27 cellular contexts compared by ENCODE assay signal in the genomic region with DNA sequence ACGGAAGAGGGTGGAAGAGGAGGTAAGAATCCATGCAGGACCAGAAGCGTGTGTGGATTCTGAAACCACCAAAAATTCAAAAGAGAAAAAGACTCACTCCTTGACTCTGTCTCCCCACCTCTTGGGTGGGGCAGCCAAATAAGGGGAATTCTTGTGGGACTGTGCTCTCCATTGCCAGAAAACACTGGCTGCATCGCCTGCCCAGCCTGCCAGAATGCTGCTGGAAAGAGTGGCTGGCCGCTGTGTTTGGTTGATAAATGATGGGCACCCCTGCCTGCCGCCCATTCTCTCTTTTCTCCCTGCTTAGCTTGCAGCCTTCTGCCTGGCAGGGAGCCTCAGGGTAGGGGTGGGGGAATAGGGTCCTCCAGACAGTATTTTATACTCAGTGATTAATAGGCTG. TPM values are rescaled to one million over a fixed set of nuclear protein-coding genes. Genes with fewer than 3 reads are reported as not detected.
A peak's percentile ranks its signal among the peaks of the same experiment; 100 is the strongest.
DNase-seq lines count a peak whose midpoint lies in the region; ATAC-seq and TF ChIP-seq lines count a peak whose summit lies in the region.
"Had no signal": no experiment of that assay in that cellular context is flagged by ENCODE, and none has a peak within 500 bp of the region (broad histone marks: within the 10 kb centered on the region; RNA-seq: fewer than 3 reads in every experiment).

No MANE protein-coding gene starts in this region.

- H3K4me3 ChIP-seq in aorta (ENCODE audit: low read length in 2 of 2), result no peak overlapping the region
- no peak overlapping the region for H3K4me3 ChIP-seq in mesendoderm (ENCODE audit: low read length)
- H3K4me3 ChIP-seq: K562, lung, SJSA1, smooth muscle cell had no signal

- CTCF ChIA-PET in RWPE1 (lab: Yijun Ruan, JAX), result interaction anchor here (0.7 to 1.4 kb wide), 3 partner anchors 14 to 211 kb away, joined by 3 to 4 read pairs (median 3); no protein-coding TSS in a partner anchor

- H3K4ac ChIP-seq in mesendoderm (ENCODE audit: low read depth, low read length), result no peak overlapping the region

- no peak overlapping the region for H3K4me2 ChIP-seq in mesendoderm (ENCODE audit: low read length)
- H3K4me2 ChIP-seq: smooth muscle cell had no signal

- H4K5ac ChIP-seq in mesendoderm (ENCODE audit: low read length), result no peak overlapping the region

- no peaks in the 10 kb centered on the region for H3K27me3 ChIP-seq in layer of hippocampus (ENCODE audit: control insufficient read depth, insufficient read depth, low read length)
- H3K27me3 ChIP-seq in aorta (ENCODE audit: control insufficient read depth in 1 of 2, insufficient read depth in 2 of 2, low read length in 1 of 2), result no peaks in the 10 kb centered on the region
- no peaks in the 10 kb centered on the region for H3K27me3 ChIP-seq in mesendoderm (ENCODE audit: insufficient read depth, low read length, poor library complexity)
- H3K27me3 ChIP-seq: brain microvascular endothelial cell had no signal

- H3K36me3 Mint-ChIP-seq in activated T-cell treated with anti-CD3 and anti-CD28 coated beads, Interleukin-2, amount 50 U/mL, for 24 hours (ENCODE audit: low read depth), result no peaks in the 10 kb centered on the region
- no peaks in the 10 kb centered on the region for H3K36me3 Mint-ChIP-seq in stimulated activated memory B cell treated with anti-CD40 and anti-IgM and Interleukin-4, amounts not matched to agents 10 μg/mL and 1 μg/mL and 100 μg/mL, for 72 hours
- H3K36me3 Mint-ChIP-seq: activated naive CD8-positive, alpha-beta T cell; naive B cell; WTC11 had no signal

- POLR2A ChIA-PET in RWPE1 (lab: Yijun Ruan, JAX; ENCODE audit: low non-redundant PET), result interaction anchor here (0.6 kb wide), 1 partner anchor 201 kb away, joined by 3 read pairs; no protein-coding TSS in a partner anchor

- no peaks in the 10 kb centered on the region for H3K79me2 ChIP-seq in mesendoderm (ENCODE audit: control insufficient read depth, insufficient read depth, low read length)
- H3K79me2 ChIP-seq: parathyroid adenoma had no signal

- H2AK5ac ChIP-seq in mesendoderm (ENCODE audit: low read length), result no peak overlapping the region

- no peak for TF ChIP-seq CTCF in RWPE1 (conservative IDR thresholded peaks at IDR 0.05; ENCODE audit: low read depth)

- H3K79me1 ChIP-seq in mesendoderm (ENCODE audit: low read length), result no peaks in the 10 kb centered on the region

- H3K27ac ChIP-seq in layer of hippocampus (ENCODE audit: low read depth, low read length) (peak overlapping the region; percentile 16), aorta (ENCODE audit: low read depth in 1 of 2, low read length in 2 of 2) (peak overlapping the region; percentile 49 to 71), mesendoderm (ENCODE audit: low read depth, low read length) (no peak overlapping the region), RWPE1 (no peak overlapping the region)
- H3K27ac ChIP-seq: brain microvascular endothelial cell, parathyroid adenoma, SJSA1 had no signal

- WGBS in aorta, 2 donors, result 6 to 8% methylated on average over 5 of the region's 5 CpGs
- no CpG with 5 or more reads among the region's 5 CpGs for WGBS in mesendoderm (ENCODE audit: extremely low coverage, insufficient coverage, low lambda C conversion rate)

- no peaks in the 10 kb centered on the region for H3K9me3 Mint-ChIP-seq in activated T-cell treated with anti-CD3 and anti-CD28 coated beads, Interleukin-2, amount 50 U/mL, for 24 hours
- H3K9me3 Mint-ChIP-seq in stimulated activated memory B cell treated with anti-CD40 and anti-IgM and Interleukin-4, amounts not matched to agents 10 μg/mL and 1 μg/mL and 100 μg/mL, for 72 hours, result no peaks in the 10 kb centered on the region
- H3K9me3 Mint-ChIP-seq: activated CD8-positive, alpha-beta T cell treated with anti-CD3 and anti-CD28 coated beads for 36 hours; activated T-cell treated with anti-CD3 and anti-CD28 coated beads, Interleukin-2, amount 50 U/mL, for 72 hours; naive B cell; WTC11 had no signal

- H3K4me3 Mint-ChIP-seq in activated T-cell treated with anti-CD3 and anti-CD28 coated beads, Interleukin-2, amount 50 U/mL, for 24 hours, result no peak overlapping the region
- no peak overlapping the region for H3K4me3 Mint-ChIP-seq in stimulated activated memory B cell treated with anti-CD40 and anti-IgM and Interleukin-4, amounts not matched to agents 10 μg/mL and 1 μg/mL and 100 μg/mL, for 72 hours
- H3K4me3 Mint-ChIP-seq: activated CD8-positive, alpha-beta T cell treated with anti-CD3 and anti-CD28 coated beads for 36 hours; activated naive CD8-positive, alpha-beta T cell; activated T-cell treated with anti-CD3 and anti-CD28 coated beads, Interleukin-2, amount 50 U/mL, for 72 hours; naive B cell; WTC11 had no signal

- no peak overlapping the region for H2BK120ac ChIP-seq in mesendoderm (ENCODE audit: low read depth, low read length)

- H3K27me3 Mint-ChIP-seq in activated T-cell treated with anti-CD3 and anti-CD28 coated beads, Interleukin-2, amount 50 U/mL, for 24 hours, result no peaks in the 10 kb centered on the region
- H3K27me3 Mint-ChIP-seq in stimulated activated memory B cell treated with anti-CD40 and anti-IgM and Interleukin-4, amounts not matched to agents 10 μg/mL and 1 μg/mL and 100 μg/mL, for 72 hours, result no peaks in the 10 kb centered on the region
- H3K27me3 Mint-ChIP-seq: activated CD8-positive, alpha-beta T cell treated with anti-CD3 and anti-CD28 coated beads for 36 hours; activated naive CD8-positive, alpha-beta T cell; naive B cell had no signal

- H3K9me3 ChIP-seq in aorta (ENCODE audit: control insufficient read depth, low read length), result no peaks in the 10 kb centered on the region
- H3K9me3 ChIP-seq: Caco-2 had no signal

- no peak overlapping the region for H3K23ac ChIP-seq in mesendoderm (ENCODE audit: low read length)

- H3K18ac ChIP-seq in mesendoderm (ENCODE audit: low read length), result no peak overlapping the region

- ATAC-seq in stimulated activated memory B cell treated with anti-CD40 and anti-IgM and Interleukin-4, amounts not matched to agents 10 μg/mL and 1 μg/mL and 100 μg/mL, for 72 hours, result no peak
- ATAC-seq in aorta (ENCODE audit: low FRiP score), result peak; percentile 71
- ATAC-seq: activated CD8-positive, alpha-beta T cell treated with anti-CD3 and anti-CD28 coated beads for 36 hours; activated T-cell treated with anti-CD3 and anti-CD28 coated beads, Interleukin-2, amount 50 U/mL, for 72 hours; K562; PC-3 had no signal

- peaks cover 2 to 5% of the 10 kb centered on the region in 2 donors for H3K4me1 ChIP-seq in aorta (ENCODE audit: control insufficient read depth in 1 of 2, insufficient read depth in 2 of 2, low read length in 2 of 2)
- no peaks in the 10 kb centered on the region for H3K4me1 ChIP-seq in mesendoderm (ENCODE audit: control insufficient read depth, low read depth, low read length)
- H3K4me1 ChIP-seq: parathyroid adenoma had no signal

- no peak overlapping the region for H3K9ac ChIP-seq in mesendoderm (ENCODE audit: low read length)
- H3K9ac ChIP-seq: parathyroid adenoma had no signal

- intact Hi-C loops in aorta (cut with DNase I), result loop anchor here (5.0 kb wide), 2 partner anchors 35 to 70 kb away; a partner anchor contains a TSS

- DNase-seq in activated T-cell treated with anti-CD3 and anti-CD28 coated beads, Interleukin-2, amount 50 U/mL, for 24 hours, result no peak
- no peak for DNase-seq in activated T-cell treated with anti-CD3 and anti-CD28 coated beads for 4 hours
- peak; percentile 79 to 81 for DNase-seq in aorta
- no peak for DNase-seq in activated effector memory CD4-positive, alpha-beta T cell treated with Interleukin-2 at 50 U/mL for 16 hours
- no peak for DNase-seq in mesendoderm
- no peak for DNase-seq in RWPE1 (ENCODE audit: low spot score)
- DNase-seq: 8988T; activated CD8-positive, alpha-beta T cell treated with anti-CD3 and anti-CD28 coated beads for 36 hours; activated T-cell treated with anti-CD3 and anti-CD28 coated beads, Interleukin-2, amount 50 U/mL, for 72 hours; brain microvascular endothelial cell; Caco-2; naive B cell; NCI-H1694 treated with DMSO at 0.1 percent for 48 hours; NCI-H226; NCI-H82; PC-3; stimulated activated CD4-positive, alpha-beta T cell treated with anti-CD3 and anti-CD28 coated beads, Interleukin-4, amount 100 ng/mL, for 4 hours; T-helper 2 cell had no signal

- H4K8ac ChIP-seq in mesendoderm (ENCODE audit: low read depth, low read length), result no peak overlapping the region

- H2BK15ac ChIP-seq in mesendoderm (replicated peaks; ENCODE audit: low read depth), result no peak overlapping the region

- no peak overlapping the region for H2BK5ac ChIP-seq in mesendoderm (ENCODE audit: low read length)

- H3K27ac Mint-ChIP-seq in activated T-cell treated with anti-CD3 and anti-CD28 coated beads, Interleukin-2, amount 50 U/mL, for 24 hours, result peak overlapping the region; percentile 15
- peak overlapping the region; percentile 9 for H3K27ac Mint-ChIP-seq in stimulated activated memory B cell treated with anti-CD40 and anti-IgM and Interleukin-4, amounts not matched to agents 10 μg/mL and 1 μg/mL and 100 μg/mL, for 72 hours
- H3K27ac Mint-ChIP-seq: activated CD8-positive, alpha-beta T cell treated with anti-CD3 and anti-CD28 coated beads for 36 hours; activated naive CD8-positive, alpha-beta T cell; activated T-cell treated with anti-CD3 and anti-CD28 coated beads, Interleukin-2, amount 50 U/mL, for 72 hours; naive B cell; WTC11 had no signal

- no peak overlapping the region for H3K56ac ChIP-seq in mesendoderm (ENCODE audit: low read length)

- H3K36me3 ChIP-seq in aorta (ENCODE audit: control insufficient read depth in 1 of 2, insufficient read depth in 2 of 2, low read length in 1 of 2) (no peaks in the 10 kb centered on the region), mesendoderm (ENCODE audit: control insufficient read depth, insufficient read depth, low read length) (no peaks in the 10 kb centered on the region)
- H3K36me3 ChIP-seq: brain microvascular endothelial cell had no signal

- H3K4me1 Mint-ChIP-seq in activated T-cell treated with anti-CD3 and anti-CD28 coated beads, Interleukin-2, amount 50 U/mL, for 24 hours (ENCODE audit: low read depth), result peaks cover 13% of the 10 kb centered on the region
- H3K4me1 Mint-ChIP-seq in stimulated activated memory B cell treated with anti-CD40 and anti-IgM and Interleukin-4, amounts not matched to agents 10 μg/mL and 1 μg/mL and 100 μg/mL, for 72 hours, result peaks cover 9% of the 10 kb centered on the region
- H3K4me1 Mint-ChIP-seq: WTC11 had no signal

RNA-seq across cellular contexts. Expression of a gene that starts 11.6 kb away (rescaled TPM):
- 10 to 100 TPM; 60.8 to 63.9 TPM for total RNA-seq in aorta
- 10 to 100 TPM in 1 of 2 donors, 1 to 10 TPM in 1; 6.1 to 17.4 TPM for polyA plus RNA-seq in aorta
- 82.4 TPM for polyA plus RNA-seq in mesendoderm (2013, experiment 1 of 2)
- 83.9 TPM for polyA plus RNA-seq in mesendoderm (2013, experiment 2 of 2)

RNA-seq across cellular contexts. Expression of a gene that starts 12.9 kb away (rescaled TPM):
- total RNA-seq in aorta, result 10 to 100 TPM; 16.9 to 17.2 TPM
- polyA plus RNA-seq in aorta, result 10 to 100 TPM in 1 of 2 donors, 1 to 10 TPM in 1; 9.4 to 15.3 TPM
- polyA plus RNA-seq in mesendoderm (2013, experiment 1 of 2), result 18.5 TPM
- 19.6 TPM for polyA plus RNA-seq in mesendoderm (2013, experiment 2 of 2)

Comparison
In these comparisons a context has a peak if more than half of its experiments do, and no peak if none do; other contexts are left out.
1. DNase-seq: peak in aorta (2 of 2); none in activated T-cell treated with anti-CD3 and anti-CD28 coated beads, Interleukin-2, amount 50 U/mL, for 24 hours (single experiment), activated T-cell treated with anti-CD3 and anti-CD28 coated beads for 4 hours (single experiment), activated effector memory CD4-positive, alpha-beta T cell treated with Interleukin-2 at 50 U/mL for 16 hours (single experiment), mesendoderm (single experiment) and RWPE1 (single experiment).
2. H3K27ac ChIP-seq: peak in layer of hippocampus (single experiment) and aorta (2 of 2); none in mesendoderm (single experiment) and RWPE1 (single experiment).